35 cellular contexts compared by ENCODE assay signal in genomic region chr5:37902323-37902722, GRCh38.
DNase-seq lines count a peak whose midpoint lies in the region; ATAC-seq and TF ChIP-seq lines count a peak whose summit lies in the region.
"Had no signal": no experiment of that assay in that cellular context is flagged by ENCODE, and none has a peak within 500 bp of the region (broad histone marks: within the 10 kb centered on the region; RNA-seq: fewer than 3 reads in every experiment).

No MANE protein-coding gene starts in this region.

- WGBS in psoas muscle, 3 donors, result 46 to 75% (median 57%) methylated on average over 3 of the region's 3 CpGs

- H3K4me1 Mint-ChIP-seq in nephron progenitor cell, result peaks cover 18% of the 10 kb centered on the region
- no peaks in the 10 kb centered on the region for H3K4me1 Mint-ChIP-seq in activated CD8-positive, alpha-beta T cell treated with anti-CD3 and anti-CD28 coated beads for 36 hours (ENCODE audit: low read depth)
- H3K4me1 Mint-ChIP-seq: B cell; CD14-positive monocyte; CD4-positive, alpha-beta memory T cell; CD4-positive, CD25-positive, alpha-beta regulatory T cell; CD8-positive, alpha-beta memory T cell had no signal

- no peak overlapping the region for H3K4me3 ChIP-seq in psoas muscle
- no peak overlapping the region for H3K4me3 ChIP-seq in gastrocnemius medialis
- H3K4me3 ChIP-seq: A549; BLaER1; BLaER1 treated with 17β-estradiol and CSF1 and Interleukin-3, amounts not matched to agents 10 nM and 100 nM had no signal

- no peak overlapping the region for H3K4me3 Mint-ChIP-seq in nephron progenitor cell
- H3K4me3 Mint-ChIP-seq in activated CD8-positive, alpha-beta T cell treated with anti-CD3 and anti-CD28 coated beads for 36 hours, result no peak overlapping the region
- H3K4me3 Mint-ChIP-seq: B cell; CD14-positive monocyte; CD4-positive, alpha-beta memory T cell; CD4-positive, alpha-beta T cell; CD4-positive, CD25-positive, alpha-beta regulatory T cell; CD8-positive, alpha-beta memory T cell; CD8-positive, alpha-beta T cell had no signal

- DNase-seq in left kidney (ENCODE audit: low read depth, low spot score), result peak; percentile 9
- DNase-seq in nephron progenitor cell, result no peak
- no peak for DNase-seq in psoas muscle
- no peak for DNase-seq in gastrocnemius medialis
- no peak for DNase-seq in activated CD4-positive, CD25-positive, alpha-beta regulatory T cell treated with anti-CD3 and anti-CD28 coated beads, Interleukin-2, amount 50 U/mL, for 72 hours
- no peak for DNase-seq in activated gamma-delta T cell treated with Interleukin-2 at 50 U/mL for 16 hours
- no peak for DNase-seq in activated CD8-positive, alpha-beta T cell treated with anti-CD3 and anti-CD28 coated beads for 36 hours
- no peak for DNase-seq in G401 (ENCODE audit: low spot score)
- DNase-seq: 8988T; ACHN; AML-193; BE2C; C1 segment of cervical spinal cord; Caco-2; Calu3; CD4-positive, alpha-beta memory T cell; CD4-positive, alpha-beta T cell; CD4-positive, CD25-positive, alpha-beta regulatory T cell; CD8-positive, alpha-beta memory T cell; CD8-positive, alpha-beta T cell; COR-L47; DMS 273 treated with DMSO at 0.1 percent for 48 hours; DMS153; DMS53; DMS79; DMS79 treated with DMSO at 0.1 percent for 48 hours; DND-41; EL had no signal

- TF ChIP-seq POLR2A in gastrocnemius medialis (IDR thresholded peaks at IDR 0.05), result no peak

- peaks cover 10% of the 10 kb centered on the region for H3K36me3 Mint-ChIP-seq in nephron progenitor cell (ENCODE audit: low read depth)
- no peaks in the 10 kb centered on the region for H3K36me3 Mint-ChIP-seq in activated CD8-positive, alpha-beta T cell treated with anti-CD3 and anti-CD28 coated beads for 36 hours (ENCODE audit: low read depth)
- H3K36me3 Mint-ChIP-seq: CD14-positive monocyte; CD4-positive, alpha-beta memory T cell; CD4-positive, CD25-positive, alpha-beta regulatory T cell; CD8-positive, alpha-beta memory T cell; CD8-positive, alpha-beta T cell had no signal

- H3K27me3 Mint-ChIP-seq in nephron progenitor cell (ENCODE audit: low read depth, poor library complexity), result peaks cover 5% of the 10 kb centered on the region
- H3K27me3 Mint-ChIP-seq in activated CD8-positive, alpha-beta T cell treated with anti-CD3 and anti-CD28 coated beads for 36 hours, result peaks cover 7% of the 10 kb centered on the region
- H3K27me3 Mint-ChIP-seq: CD4-positive, CD25-positive, alpha-beta regulatory T cell had no signal

- H3K9me3 Mint-ChIP-seq in nephron progenitor cell, result peaks cover 27% of the 10 kb centered on the region
- H3K9me3 Mint-ChIP-seq in activated CD8-positive, alpha-beta T cell treated with anti-CD3 and anti-CD28 coated beads for 36 hours, result no peaks in the 10 kb centered on the region

- peak overlapping the region; percentile 53 for H3K27ac Mint-ChIP-seq in nephron progenitor cell
- H3K27ac Mint-ChIP-seq in activated CD8-positive, alpha-beta T cell treated with anti-CD3 and anti-CD28 coated beads for 36 hours, result no peak overlapping the region
- H3K27ac Mint-ChIP-seq: B cell; CD14-positive monocyte; CD4-positive, alpha-beta memory T cell; CD4-positive, alpha-beta T cell; CD8-positive, alpha-beta memory T cell; CD8-positive, alpha-beta T cell had no signal

- H3K9me3 ChIP-seq in psoas muscle (no peaks in the 10 kb centered on the region), gastrocnemius medialis (no peaks in the 10 kb centered on the region)
- H3K9me3 ChIP-seq: A549, BE2C, BLaER1, Caco-2 had no signal

- H3K36me3 ChIP-seq in psoas muscle (ENCODE audit: insufficient read depth in 1 of 2, low read depth in 1 of 2) (no peaks in the 10 kb centered on the region), gastrocnemius medialis (no peaks in the 10 kb centered on the region)
- H3K36me3 ChIP-seq: BE2C; BLaER1; BLaER1 treated with 17β-estradiol and CSF1 and Interleukin-3, amounts not matched to agents 10 nM and 100 nM had no signal

- in situ Hi-C loops in gastrocnemius medialis (cut with MboI; ENCODE audit: low sequenced_read_pairs in 4 of 4), result no loop called here
- in situ Hi-C loops in G401 (cut with HindIII; ENCODE audit: low sequenced_read_pairs), result no loop called here

- CTCF ChIA-PET in activated CD8-positive, alpha-beta T cell treated with anti-CD3 and anti-CD28 coated beads for 36 hours (lab: Charles Lee), result no interaction called here

- no peaks in the 10 kb centered on the region for H3K27me3 ChIP-seq in psoas muscle (ENCODE audit: insufficient read depth in 3 of 3, low read length in 2 of 3)
- no peaks in the 10 kb centered on the region for H3K27me3 ChIP-seq in gastrocnemius medialis
- H3K27me3 ChIP-seq: BE2C; BLaER1; BLaER1 treated with 17β-estradiol and CSF1 and Interleukin-3, amounts not matched to agents 10 nM and 100 nM had no signal

- POLR2A ChIA-PET in activated CD8-positive, alpha-beta T cell treated with anti-CD3 and anti-CD28 coated beads for 36 hours (lab: Charles Lee), result no interaction called here

- intact Hi-C loops in psoas muscle (cut with DNase I), result no loop called here
- intact Hi-C loops in gastrocnemius medialis (cut with DNase I; ENCODE audit: low total_unique reads), result loop anchor here (5.0 kb wide), 1 partner anchor 290 kb away; no protein-coding TSS in a partner anchor
- intact Hi-C loops in activated CD8-positive, alpha-beta T cell treated with anti-CD3 and anti-CD28 coated beads for 36 hours (cut with micrococcal nuclease), result no loop called here

- H3K4me1 ChIP-seq in psoas muscle (peaks cover 11% of the 10 kb centered on the region), gastrocnemius medialis (no peaks in the 10 kb centered on the region)
- H3K4me1 ChIP-seq: A549; BE2C; BLaER1; BLaER1 treated with 17β-estradiol and CSF1 and Interleukin-3, amounts not matched to agents 10 nM and 100 nM; Caco-2 had no signal

- ATAC-seq in psoas muscle (peak in 2 of 4 donors; percentile 54 to 62), gastrocnemius medialis (peak; percentile 37 to 54)
- ATAC-seq in activated CD8-positive, alpha-beta T cell treated with anti-CD3 and anti-CD28 coated beads for 36 hours, result no peak
- ATAC-seq: A549; CD8-positive, alpha-beta T cell had no signal

- TF ChIP-seq CTCF in nephron progenitor cell (IDR thresholded peaks at IDR 0.05), result no peak
- no peak for TF ChIP-seq CTCF in psoas muscle (IDR thresholded peaks at IDR 0.05)
- TF ChIP-seq CTCF in gastrocnemius medialis (IDR thresholded peaks at IDR 0.05 in 4 of 5, conservative IDR thresholded peaks at IDR 0.05 in 1 of 5), result no peak
- no peak for TF ChIP-seq CTCF in activated CD8-positive, alpha-beta T cell treated with anti-CD3 and anti-CD28 coated beads for 36 hours (IDR thresholded peaks at IDR 0.05)

- H3K27ac ChIP-seq in psoas muscle, result peak overlapping the region; percentile 67
- H3K27ac ChIP-seq in gastrocnemius medialis, result no peak overlapping the region
- H3K27ac ChIP-seq: 22Rv1; A549; BLaER1; BLaER1 treated with 17β-estradiol and CSF1 and Interleukin-3, amounts not matched to agents 10 nM and 100 nM; C4-2B had no signal
